8 cellular contexts compared by ENCODE assay signal in the genomic region with DNA sequence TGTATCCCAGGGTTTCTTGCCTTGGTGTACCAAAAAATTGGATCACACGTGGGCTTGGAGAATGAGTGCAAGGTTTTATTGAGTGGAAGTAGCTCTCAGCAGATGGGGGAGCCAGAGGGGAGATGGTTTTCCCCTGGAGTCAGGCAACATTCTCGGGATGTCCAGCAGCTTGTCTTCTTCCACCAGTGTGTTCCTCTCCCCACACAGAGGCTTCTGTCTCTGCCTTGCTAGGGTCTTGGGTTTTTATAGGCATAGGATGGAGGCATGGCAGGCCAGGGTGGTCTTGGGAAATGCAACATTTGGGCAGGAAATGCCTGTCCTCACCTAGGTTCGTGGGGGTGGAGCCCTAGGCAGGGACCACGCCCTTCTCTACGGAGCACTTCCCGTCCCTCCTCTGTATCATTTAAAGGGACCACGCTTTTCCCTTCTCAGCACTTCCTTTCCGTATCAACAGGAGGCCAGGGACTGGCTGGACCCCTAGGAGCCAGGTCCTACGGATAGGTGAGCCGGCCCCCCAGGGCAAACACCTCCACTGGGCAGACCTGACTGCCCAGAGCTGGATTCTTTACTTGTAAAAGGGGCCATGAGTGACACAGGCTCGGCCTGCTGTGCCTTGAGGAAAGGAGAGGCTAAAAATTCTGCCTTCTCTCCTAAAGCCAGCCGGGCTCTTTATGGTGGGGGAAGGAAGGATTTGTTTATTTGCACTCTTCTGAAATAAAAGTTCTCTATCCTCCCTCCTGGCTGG.
A peak's percentile ranks its signal among the peaks of the same experiment; 100 is the strongest.
DNase-seq lines count a peak whose midpoint lies in the region; ATAC-seq and TF ChIP-seq lines count a peak whose summit lies in the region.

No MANE protein-coding gene starts in this region.

- 0 out of 2 replicates have a peak, but pooled peaks cover 4% of the 10 kb centered on the region for H3K79me2 ChIP-seq in MM.1S (ENCODE audit: low read length)

- H3K9me2 ChIP-seq in MM.1S (replicated peaks; ENCODE audit: insufficient read depth, low read length) = no peaks in the 10 kb centered on the region

- no peaks in the 10 kb centered on the region for H3K9me3 ChIP-seq in MM.1S (replicated peaks; ENCODE audit: insufficient read depth, low read length)

- DNase-seq in AG09319 (ENCODE audit: extremely low read depth, low read depth) = peak; percentile 57
- DNase-seq in MM.1S = peak; percentile 53
- peak; percentile 79 for DNase-seq in activated CD4-positive, alpha-beta T cell treated with anti-CD3 and anti-CD28 coated beads for 48 hours
- DNase-seq in effector CD8-positive, alpha-beta T cell (lab: John Stamatoyannopoulos, UW) = peak; percentile 34
- peak; percentile 9 for DNase-seq in midbrain (lab: John Stamatoyannopoulos, UW)
- peak; percentile 17 to 33 for DNase-seq in stimulated activated CD8-positive, alpha-beta memory T cell treated with anti-CD3 and anti-CD28 coated beads, Interleukin-7, amount 100 ng/mL, for 1 hour (ENCODE audit: low read depth in 2 of 2)

- H3K9ac ChIP-seq in MM.1S (ENCODE audit: low read length) = peak overlapping the region; percentile 72

- H4K20me1 ChIP-seq in MM.1S (ENCODE audit: insufficient read depth, low read length) = no peaks in the 10 kb centered on the region

- H2AFZ ChIP-seq in MM.1S (ENCODE audit: low read length) = peak overlapping the region; percentile 96

- H3K27me3 ChIP-seq in MM.1S (replicated peaks; ENCODE audit: insufficient read depth, low read length) = peaks cover 32% of the 10 kb centered on the region

- H3K4me2 ChIP-seq in MM.1S (ENCODE audit: low read depth, low read length) = peak overlapping the region; percentile 82

- TF ChIP-seq CTCF in AG09319 (IDR thresholded peaks at IDR 0.05; ENCODE audit: low read depth, low read length) = no peak; the same call in 1 of the 2 replicates
- no peak for TF ChIP-seq CTCF in MM.1S (IDR thresholded peaks at IDR 0.05; ENCODE audit: low read length)

- no peaks in the 10 kb centered on the region for H3F3A ChIP-seq in MM.1S (ENCODE audit: insufficient read depth, low read length)

- H3K4me1 ChIP-seq in MM.1S (ENCODE audit: low read length) = 0 out of 2 replicates have a peak, but pooled peaks cover 10% of the 10 kb centered on the region

- H3K4me3 ChIP-seq in MM.1S (ENCODE audit: low read length) = peak overlapping the region; percentile 89

- ATAC-seq in GM19397 (IDR thresholded peaks at IDR 0.05; ENCODE audit: unreplicated experiment) (peak; percentile 49), HG02571 (IDR thresholded peaks at IDR 0.05; ENCODE audit: unreplicated experiment) (no peak)

- no peaks in the 10 kb centered on the region for H3K36me3 ChIP-seq in MM.1S (replicated peaks; ENCODE audit: insufficient read depth, low read length)

- H3K27ac ChIP-seq in MM.1S (ENCODE audit: low read length) = no peak overlapping the region

Comparison
In these comparisons a context has a peak if more than half of its experiments do, and no peak if none do; other contexts are left out.
1. DNase-seq: peak in every context shown above with its lines; median percentile 79 in activated CD4-positive, alpha-beta T cell treated with anti-CD3 and anti-CD28 coated beads for 48 hours; 57 in AG09319; 53 in MM.1S; 34 in effector CD8-positive, alpha-beta T cell; 25 in stimulated activated CD8-positive, alpha-beta memory T cell treated with anti-CD3 and anti-CD28 coated beads, Interleukin-7, amount 100 ng/mL, for 1 hour; 9 in midbrain.